21 cellular contexts compared by ENCODE assay signal in the genomic region with DNA sequence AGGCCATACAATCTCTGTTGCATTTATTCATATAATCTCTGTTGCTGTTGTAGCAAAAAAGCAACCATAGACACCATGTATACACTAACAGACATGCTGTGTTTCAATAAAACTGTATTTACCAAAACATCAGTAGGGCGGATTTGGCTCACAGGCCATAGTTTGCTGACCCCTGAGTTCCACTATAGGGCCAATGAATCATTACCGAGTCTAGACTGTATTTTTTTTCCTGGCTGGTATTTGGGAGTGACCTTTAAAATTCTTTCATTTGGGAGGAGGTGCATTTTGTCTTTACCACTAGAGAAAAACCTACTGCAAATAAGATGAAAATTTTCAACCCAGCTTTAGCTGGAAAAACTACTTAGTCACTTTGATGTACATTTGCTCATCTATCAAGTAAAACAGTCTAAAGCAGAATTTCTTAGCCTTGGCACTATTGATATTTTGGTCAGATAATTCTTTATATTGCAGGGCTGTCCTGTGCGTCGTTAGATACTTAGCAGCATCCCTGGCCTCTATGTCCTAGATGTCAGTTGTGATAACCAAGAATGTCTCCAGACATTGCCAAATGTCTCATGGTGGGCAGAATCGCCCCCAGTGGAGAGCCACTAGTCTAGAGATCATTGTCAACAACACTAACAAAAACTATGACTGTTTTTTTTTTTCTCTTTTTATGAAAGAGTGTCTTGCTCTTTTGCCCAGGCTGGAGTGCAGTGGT.
"Had no signal": no experiment of that assay in that cellular context is flagged by ENCODE, and none has a peak within 500 bp of the region (broad histone marks: within the 10 kb centered on the region; RNA-seq: fewer than 3 reads in every experiment).

No MANE protein-coding gene starts in this region.

- H3K9me3 ChIP-seq: body of pancreas, tibial artery had no signal

- H3K27me3 ChIP-seq: body of pancreas, hepatocyte, tibial artery had no signal

- H3K4me3 ChIP-seq: body of pancreas, hepatocyte, skin epidermis, tibial artery had no signal

- H3K9ac ChIP-seq: parathyroid adenoma had no signal

- H3K4me1 ChIP-seq: body of pancreas, parathyroid adenoma, tibial artery had no signal

- ATAC-seq: body of pancreas; left ventricle myocardium superior; naive thymus-derived CD8-positive, alpha-beta T cell; right cardiac atrium; stimulated activated effector memory CD8-positive, alpha-beta T cell treated with anti-CD3 and anti-CD28 coated beads, Interleukin-12 subunit alpha, Interleukin-12 subunit beta, amount 100 ng/mL, for 72 hours; stimulated activated naive CD8-positive, alpha-beta T cell treated with anti-CD3 and anti-CD28 coated beads, Interleukin-15, amount 100 ng/mL, for 72 hours had no signal

- H3K79me2 ChIP-seq: parathyroid adenoma had no signal

- H2AFZ ChIP-seq: hepatocyte, parathyroid adenoma had no signal

- DNase-seq: activated CD4-positive, alpha-beta memory T cell treated with anti-CD3 and anti-CD28 coated beads for 36 hours; activated CD4-positive, alpha-beta T cell treated with anti-CD3 and anti-CD28 coated beads for 48 hours; activated naive CD4-positive, alpha-beta T cell treated with anti-CD3 and anti-CD28 coated beads for 36 hours; activated T-cell treated with anti-CD3 and anti-CD28 coated beads, Interleukin-2, amount 50 U/mL, for 48 hours; body of pancreas; dermis blood vessel endothelial cell; effector CD8-positive, alpha-beta T cell; glutamatergic neuron; left ventricle myocardium superior; mesenchymal stem cell; naive thymus-derived CD8-positive, alpha-beta T cell; right cardiac atrium; stimulated activated CD4-positive, alpha-beta T cell treated with anti-CD3 and anti-CD28 coated beads, Interleukin-2, amount 100 ng/mL, for 24 hours; stimulated activated naive CD8-positive, alpha-beta T cell treated with anti-CD3 and anti-CD28 coated beads, Interleukin-15, amount 100 ng/mL, for 72 hours; tibial artery had no signal

- H3K27ac ChIP-seq: body of pancreas, hepatocyte, parathyroid adenoma, skin epidermis, tibial artery had no signal

- FAIRE-seq: frontal cortex, urothelium cell line had no signal

- H3K4me2 ChIP-seq: hepatocyte had no signal
